8 cellular contexts compared by ENCODE assay signal in genomic region chr18:23918395-23919032, GRCh38.
DNase-seq lines count a peak whose midpoint lies in the region; ATAC-seq and TF ChIP-seq lines count a peak whose summit lies in the region.

No MANE protein-coding gene starts in this region.

- TF ChIP-seq CTCF in AG09319 (IDR thresholded peaks at IDR 0.05; ENCODE audit: low read depth, low read length): peak; percentile 83

- DNase-seq in AG09319 (ENCODE audit: extremely low read depth, low read depth) (no peak), NCI-H1417 (lab: John Stamatoyannopoulos, UW) (peak; percentile 67 to 93 (median 91)), T-helper 9 cell (peak; percentile 81), astrocyte of the hippocampus (ENCODE audit: low read depth, low spot score) (peak; percentile 80), iPS DF 19.7 (ENCODE audit: low read depth, low spot score) (peak; percentile 48)
- peak; percentile 80 for DNase-seq in stimulated activated CD4-positive, alpha-beta T cell treated with anti-CD3 and anti-CD28 coated beads, Interleukin-12 subunit alpha, Interleukin-12 subunit beta, amount 100 ng/mL, for 4 hours

- ATAC-seq in GM19023 (IDR thresholded peaks at IDR 0.05; ENCODE audit: unreplicated experiment) (peak; percentile 70), GM18867 (IDR thresholded peaks at IDR 0.05; ENCODE audit: unreplicated experiment) (no peak)
